In the genomic region with DNA sequence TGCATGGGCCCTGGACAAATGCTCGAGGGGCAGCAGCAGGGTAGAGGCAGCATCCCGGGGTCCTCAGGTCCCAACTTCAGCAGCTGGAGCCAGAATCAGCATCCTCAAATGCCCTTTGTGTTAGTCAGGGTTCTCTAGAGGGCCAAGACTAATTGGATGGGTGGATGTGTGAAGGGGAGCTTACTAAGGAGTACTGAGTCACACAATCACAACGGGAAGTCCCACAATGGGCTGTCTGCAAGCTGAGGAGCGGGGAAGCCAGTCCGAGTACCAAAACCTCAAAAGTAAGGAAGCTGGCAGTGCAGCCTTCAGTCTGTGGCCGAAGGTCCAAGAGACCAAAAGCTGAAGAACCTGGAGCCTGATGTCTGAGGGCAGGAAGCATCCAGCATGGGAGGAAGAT, we compare ENCODE assay signal across 28 cellular contexts.
"Had no signal": no experiment of that assay in that cellular context is flagged by ENCODE, and none has a peak within 500 bp of the region (broad histone marks: within the 10 kb centered on the region; RNA-seq: fewer than 3 reads in every experiment).

No MANE protein-coding gene starts in this region.

- H3K4me1 ChIP-seq: left ventricle myocardium inferior, prostate gland, testis, thyroid gland, transverse colon, upper lobe of left lung, vagina had no signal

- H3K27ac Mint-ChIP-seq: mesothelial cell of epicardium; naive B cell; natural killer cell; stimulated activated effector memory CD8-positive, alpha-beta T cell treated with anti-CD3 and anti-CD28 coated beads, Interleukin-12 subunit alpha, Interleukin-12 subunit beta, amount 100 ng/mL, for 72 hours; stimulated activated naive CD8-positive, alpha-beta T cell treated with anti-CD3 and anti-CD28 coated beads, Interleukin-15, Interleukin-2, amounts not matched to agents 100 ng/mL and 50 ng/mL, for 24 hours had no signal

- H3K27ac ChIP-seq: hepatocyte, left ventricle myocardium inferior, pancreas, prostate gland, skin epidermis, testis, thyroid gland, transverse colon, upper lobe of left lung, vagina had no signal

- H3K4me1 Mint-ChIP-seq: mesothelial cell of epicardium; naive B cell; natural killer cell; stimulated activated effector memory CD8-positive, alpha-beta T cell treated with anti-CD3 and anti-CD28 coated beads, Interleukin-12 subunit alpha, Interleukin-12 subunit beta, amount 100 ng/mL, for 72 hours had no signal

- H3K4me3 Mint-ChIP-seq: mesothelial cell of epicardium; naive B cell; natural killer cell; stimulated activated effector memory CD8-positive, alpha-beta T cell treated with anti-CD3 and anti-CD28 coated beads, Interleukin-12 subunit alpha, Interleukin-12 subunit beta, amount 100 ng/mL, for 72 hours; stimulated activated naive CD8-positive, alpha-beta T cell treated with anti-CD3 and anti-CD28 coated beads, Interleukin-15, Interleukin-2, amounts not matched to agents 100 ng/mL and 50 ng/mL, for 24 hours had no signal

- H3K4me3 ChIP-seq: hepatocyte, left ventricle myocardium inferior, lung, pancreas, prostate gland, skin epidermis, testis, thyroid gland, transverse colon, upper lobe of left lung, vagina had no signal

- DNase-seq: islet precursor cell; left ventricle myocardium inferior; mesendoderm; naive B cell; natural killer cell; nucleus accumbens; pancreas; posterior cingulate gyrus; retina; right cardiac atrium; stimulated activated CD4-positive, alpha-beta T cell treated with anti-CD3 and anti-CD28 coated beads, Interleukin-12 subunit alpha, Interleukin-12 subunit beta, amount 100 ng/mL, for 4 hours; stimulated activated CD4-positive, alpha-beta T cell treated with anti-CD3 and anti-CD28 coated beads, Interleukin-15, amount 100 ng/mL, for 24 hours; stimulated activated CD4-positive, alpha-beta T cell treated with anti-CD3 and anti-CD28 coated beads, Interleukin-2, amount 100 ng/mL, for 24 hours; stimulated activated CD4-positive, alpha-beta T cell treated with anti-CD3 and anti-CD28 coated beads, Interleukin-4, amount 100 ng/mL, for 24 hours; stimulated activated naive CD4-positive, alpha-beta T cell; testis; thyroid gland; transverse colon had no signal

- H2AFZ ChIP-seq: hepatocyte had no signal

- H3K9me3 Mint-ChIP-seq: mesothelial cell of epicardium; natural killer cell; stimulated activated effector memory CD8-positive, alpha-beta T cell treated with anti-CD3 and anti-CD28 coated beads, Interleukin-12 subunit alpha, Interleukin-12 subunit beta, amount 100 ng/mL, for 72 hours; stimulated activated naive CD8-positive, alpha-beta T cell treated with anti-CD3 and anti-CD28 coated beads, Interleukin-15, Interleukin-2, amounts not matched to agents 100 ng/mL and 50 ng/mL, for 24 hours had no signal

- H3K79me2 ChIP-seq: hepatocyte had no signal

- H3K36me3 ChIP-seq: left ventricle myocardium inferior, pancreas, prostate gland, thyroid gland, transverse colon, upper lobe of left lung, vagina had no signal

- H3K4me2 ChIP-seq: hepatocyte had no signal

- H3K36me3 Mint-ChIP-seq: mesothelial cell of epicardium; naive B cell; natural killer cell; stimulated activated effector memory CD8-positive, alpha-beta T cell treated with anti-CD3 and anti-CD28 coated beads, Interleukin-12 subunit alpha, Interleukin-12 subunit beta, amount 100 ng/mL, for 72 hours had no signal

- H3K9me3 ChIP-seq: left ventricle myocardium inferior, pancreas, prostate gland, testis, thyroid gland, transverse colon, upper lobe of left lung, vagina had no signal

- ATAC-seq: natural killer cell; pancreas; right cardiac atrium; sciatic nerve; stimulated activated effector memory CD8-positive, alpha-beta T cell treated with anti-CD3 and anti-CD28 coated beads, Interleukin-12 subunit alpha, Interleukin-12 subunit beta, amount 100 ng/mL, for 72 hours had no signal

- H3K27me3 ChIP-seq: hepatocyte, pancreas, testis, thyroid gland, transverse colon, upper lobe of left lung, vagina had no signal
